19 cellular contexts compared by ENCODE assay signal in genomic region chr10:44937201-44938005, GRCh38. TPM values are rescaled to one million over a fixed set of nuclear protein-coding genes. Genes with fewer than 3 reads are reported as not detected.
DNase-seq lines count a peak whose midpoint lies in the region; ATAC-seq and TF ChIP-seq lines count a peak whose summit lies in the region.
"Had no signal": no experiment of that assay in that cellular context is flagged by ENCODE, and none has a peak within 500 bp of the region (broad histone marks: within the 10 kb centered on the region; RNA-seq: fewer than 3 reads in every experiment).

No MANE protein-coding gene starts in this region.

- no peak overlapping the region for H3K4me3 ChIP-seq in right atrium auricular region
- no peak overlapping the region for H3K4me3 ChIP-seq in left ventricle myocardium inferior
- no peak overlapping the region for H3K4me3 ChIP-seq in choroid plexus epithelial cell (ENCODE audit: low read depth, low read length)
- H3K4me3 ChIP-seq: esophagus muscularis mucosa, heart left ventricle, lung had no signal

- DNase-seq in right atrium auricular region (ENCODE audit: low spot score) = peak; percentile 54
- DNase-seq in left ventricle myocardium inferior = no peak
- peak; percentile 72 for DNase-seq in choroid plexus epithelial cell (ENCODE audit: low read depth)
- DNase-seq in medulla oblongata (ENCODE audit: extremely low spot score) = peak; percentile 72
- peak; percentile 38 for DNase-seq in ureter (ENCODE audit: low spot score)
- DNase-seq in stimulated activated naive CD4-positive, alpha-beta T cell (lab: John Stamatoyannopoulos, UW) = no peak
- no peak for DNase-seq in activated CD4-positive, alpha-beta T cell treated with anti-CD3 and anti-CD28 coated beads, Interleukin-2, amount 50 U/mL, for 4 hours
- DNase-seq: activated CD4-positive, alpha-beta T cell treated with anti-CD3 and anti-CD28 coated beads, Interleukin-2, amount 10 ng/mL, durations not matched to agents 24 days and 14 days; CD4-positive, alpha-beta T cell; central memory CD4-positive, alpha-beta T cell; naive thymus-derived CD4-positive, alpha-beta T cell; NCI-H1048; NCI-H2029 treated with DMSO at 0.1 percent for 48 hours had no signal

- intact Hi-C loops in left ventricle myocardium inferior (cut with micrococcal nuclease) = no loop called here

- H3K9me3 ChIP-seq in right atrium auricular region (no peaks in the 10 kb centered on the region), left ventricle myocardium inferior (replicated peaks) (peaks cover 4% of the 10 kb centered on the region)
- H3K9me3 ChIP-seq: esophagus muscularis mucosa had no signal

- H3K4me1 ChIP-seq in right atrium auricular region (peaks cover 0 to 49% of the 10 kb centered on the region in 2 donors), left ventricle myocardium inferior (peaks cover 45% of the 10 kb centered on the region)

- H3K27me3 ChIP-seq in right atrium auricular region (no peaks in the 10 kb centered on the region), left ventricle myocardium inferior (ENCODE audit: low read depth) (no peaks in the 10 kb centered on the region)
- H3K27me3 ChIP-seq: esophagus muscularis mucosa, heart left ventricle had no signal

- no peak for TF ChIP-seq CTCF in right atrium auricular region (IDR thresholded peaks at IDR 0.05)
- TF ChIP-seq CTCF in left ventricle myocardium inferior (IDR thresholded peaks at IDR 0.05; ENCODE audit: borderline replicate concordance) = no peak
- TF ChIP-seq CTCF in choroid plexus epithelial cell (conservative IDR thresholded peaks at IDR 0.05; ENCODE audit: low read depth, low read length) = no peak

- ATAC-seq in GM21576 (IDR thresholded peaks at IDR 0.05; ENCODE audit: unreplicated experiment) = no peak
- ATAC-seq: heart left ventricle; naive thymus-derived CD4-positive, alpha-beta T cell had no signal

- H3K36me3 ChIP-seq in right atrium auricular region (no peaks in the 10 kb centered on the region), left ventricle myocardium inferior (no peaks in the 10 kb centered on the region)
- H3K36me3 ChIP-seq: esophagus muscularis mucosa, heart left ventricle had no signal

- no peak overlapping the region for H3K27ac ChIP-seq in right atrium auricular region
- H3K27ac ChIP-seq in left ventricle myocardium inferior (replicated peaks) = no peak overlapping the region

RNA-seq across cellular contexts. Expression of gene RASSF4, which starts 22.2 kb away (rescaled TPM):
- total RNA-seq in right atrium auricular region = 10 to 100 TPM; 43.3 to 43.4 TPM
- 103 TPM for total RNA-seq in left ventricle myocardium inferior
- 22.7 TPM for total RNA-seq in ureter

RNA-seq across cellular contexts. Expression of gene TMEM72, which starts 26.3 kb away (rescaled TPM):
- total RNA-seq in right atrium auricular region (under 1 TPM in 1 of 2 donors, not detected in 1; 0.15 TPM), left ventricle myocardium inferior (not detected), ureter (not detected)
- total RNA-seq: activated CD4-positive, alpha-beta T cell treated with anti-CD3 and anti-CD28 coated beads, Interleukin-2, amount 10 ng/mL, durations not matched to agents 24 days and 14 days; CD4-positive, alpha-beta T cell; esophagus muscularis mucosa; naive thymus-derived CD4-positive, alpha-beta T cell; NCI-H460; osteoblast had no signal

RNA-seq across cellular contexts. Expression of gene DEPP1, which starts 41.2 kb away (rescaled TPM):
- total RNA-seq in right atrium auricular region = 100 to 1,000 TPM in 1 of 2 donors, 10 to 100 TPM in 1; 68.8 to 143 TPM
- 27.5 TPM for total RNA-seq in left ventricle myocardium inferior
- total RNA-seq in ureter = 62.7 TPM
- total RNA-seq: CD4-positive, alpha-beta T cell had no signal

Comparison
In these comparisons a context has a peak if more than half of its experiments do, and no peak if none do; other contexts are left out.
1. DNase-seq: peak in right atrium auricular region (single experiment), choroid plexus epithelial cell (single experiment), medulla oblongata (single experiment) and ureter (single experiment); none in left ventricle myocardium inferior (single experiment), stimulated activated naive CD4-positive, alpha-beta T cell (0 of 6) and activated CD4-positive, alpha-beta T cell treated with anti-CD3 and anti-CD28 coated beads, Interleukin-2, amount 50 U/mL, for 4 hours (0 of 2).